Comparison of ENCODE assay signal across 19 cellular contexts in genomic region chr1:206653715-206654459, GRCh38. TPM values are rescaled to one million over a fixed set of nuclear protein-coding genes. Genes with fewer than 3 reads are reported as not detected.
"Had no signal": no experiment of that assay in that cellular context is flagged by ENCODE, and none has a peak within 500 bp of the region (broad histone marks: within the 10 kb centered on the region; RNA-seq: fewer than 3 reads in every experiment).

No MANE protein-coding gene starts in this region.

- H3K9me3 ChIP-seq: ascending aorta, right lobe of liver, testis, transverse colon had no signal

- H3K36me3 ChIP-seq: ascending aorta, right lobe of liver, transverse colon had no signal

- H3K27ac ChIP-seq: ascending aorta, right lobe of liver, testis, transverse colon, WERI-Rb-1 had no signal

- DNase-seq: activated CD4-positive, alpha-beta memory T cell treated with anti-CD3 and anti-CD28 coated beads for 36 hours; activated CD4-positive, alpha-beta T cell treated with anti-CD3 and anti-CD28 coated beads for 48 hours; activated CD8-positive, alpha-beta memory T cell treated with anti-CD3 and anti-CD28 coated beads, Interleukin-2, amount 50 U/mL, for 4 hours; activated gamma-delta T cell; activated naive CD4-positive, alpha-beta T cell treated with anti-CD3 and anti-CD28 coated beads, Interleukin-2, amount 10 ng/mL, durations not matched to agents 7 days and 5 days; activated naive CD8-positive, alpha-beta T cell treated with anti-CD3 and anti-CD28 coated beads, Interleukin-2, amount 10 ng/mL, durations not matched to agents 7 days and 5 days; activated T-cell treated with anti-CD3 and anti-CD28 coated beads, Interleukin-2, amount 50 U/mL, for 1 hour; erythroblast; midbrain; naive thymus-derived CD8-positive, alpha-beta T cell; nucleus accumbens; right lobe of liver; stimulated activated CD4-positive, alpha-beta T cell treated with anti-CD3 and anti-CD28 coated beads, Interleukin-2, amount 100 ng/mL, for 48 hours; stimulated activated naive CD4-positive, alpha-beta T cell treated with Interleukin-2 at 50 U/mL for 16 hours; testis; transverse colon; WERI-Rb-1 had no signal

- H3K4me3 ChIP-seq: ascending aorta, right lobe of liver, testis, transverse colon had no signal

- H3K27me3 ChIP-seq: ascending aorta, right lobe of liver, testis, transverse colon had no signal

- H3K4me1 ChIP-seq: ascending aorta had no signal

- ATAC-seq: activated CD4-positive, CD25-positive, alpha-beta regulatory T cell treated with anti-CD3 and anti-CD28 coated beads, Interleukin-2, amount 50 U/mL, for 24 hours; naive thymus-derived CD8-positive, alpha-beta T cell; right lobe of liver had no signal

RNA-seq across cellular contexts. Expression of gene DYRK3, which starts 18.6 kb away (rescaled TPM):
- polyA plus RNA-seq: naive thymus-derived CD8-positive, alpha-beta T cell had no signal
